In the genomic region with DNA sequence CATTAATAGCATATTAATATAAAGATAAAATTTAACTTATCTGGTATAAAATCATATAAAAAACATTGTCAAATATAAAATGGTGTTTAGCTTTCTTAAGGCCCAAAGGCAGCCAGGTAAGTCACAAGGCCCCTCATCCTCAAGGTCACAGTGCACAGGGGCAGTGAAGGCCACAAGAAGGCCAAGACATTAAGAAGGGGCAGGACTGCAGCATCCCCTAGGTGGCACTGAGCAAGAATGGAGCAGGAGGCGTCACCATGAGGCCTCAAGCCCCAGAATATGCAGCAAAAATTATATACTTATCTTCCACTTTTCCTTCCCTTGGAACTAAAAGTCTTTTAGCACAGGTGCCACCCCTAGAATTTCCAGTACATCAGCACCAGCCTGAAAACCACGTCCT, we compare ENCODE assay signal across 22 cellular contexts. TPM values are rescaled to one million over a fixed set of nuclear protein-coding genes. Genes with fewer than 3 reads are reported as not detected.
DNase-seq lines count a peak whose midpoint lies in the region; TF ChIP-seq lines count a peak whose summit lies in the region.
"Had no signal": no experiment of that assay in that cellular context is flagged by ENCODE, and none has a peak within 500 bp of the region (broad histone marks: within the 10 kb centered on the region; RNA-seq: fewer than 3 reads in every experiment).

No MANE protein-coding gene starts in this region.

- DNase-seq in NCI-H82 (lab: John Stamatoyannopoulos, UW) (peak; percentile 38), NCI-H82 treated with DMSO at 0.1 percent for 48 hours (lab: John Stamatoyannopoulos, UW; ENCODE audit: unreplicated experiment) (no peak), NAMALWA (ENCODE audit: low spot score) (peak; percentile 12), erythroblast (lab: John Stamatoyannopoulos, UW) (peak; percentile 0 to 9), OCI-M2 (lab: John Stamatoyannopoulos, UW; ENCODE audit: unreplicated experiment) (no peak), NCI-H1436 (lab: John Stamatoyannopoulos, UW) (no peak), globus pallidus (ENCODE audit: low spot score) (no peak)
- DNase-seq in activated CD4-positive, alpha-beta T cell treated with anti-CD3 and anti-CD28 coated beads, Interleukin-2, amount 10 ng/mL, durations not matched to agents 24 days and 14 days: no peak
- DNase-seq: Calu3; CD4-positive, alpha-beta memory T cell; GM23248; NCI-H1105 treated with DMSO at 0.1 percent for 48 hours; NCI-H187; NCI-H2171; NCI-H446; NCI-H69; PC-9 had no signal

- intact Hi-C loops in activated CD4-positive, alpha-beta T cell treated with anti-CD3 and anti-CD28 coated beads, Interleukin-2, amount 10 ng/mL, durations not matched to agents 24 days and 14 days (cut with micrococcal nuclease): loop anchor here (10.0 kb wide), 1 partner anchor 533 kb away; the partner anchor contains the start of gene MAMLD1

- H3K4me3 Mint-ChIP-seq in activated CD4-positive, alpha-beta T cell treated with anti-CD3 and anti-CD28 coated beads, Interleukin-2, amount 10 ng/mL, durations not matched to agents 24 days and 14 days: no peak overlapping the region
- H3K4me3 Mint-ChIP-seq: CD4-positive, alpha-beta memory T cell; IgD-negative memory B cell had no signal

- no peaks in the 10 kb centered on the region for H3K27me3 Mint-ChIP-seq in activated CD4-positive, alpha-beta T cell treated with anti-CD3 and anti-CD28 coated beads, Interleukin-2, amount 10 ng/mL, durations not matched to agents 24 days and 14 days
- H3K27me3 Mint-ChIP-seq: CD4-positive, alpha-beta memory T cell; IgD-negative memory B cell had no signal

- H3K36me3 Mint-ChIP-seq in activated CD4-positive, alpha-beta T cell treated with anti-CD3 and anti-CD28 coated beads, Interleukin-2, amount 10 ng/mL, durations not matched to agents 24 days and 14 days (ENCODE audit: low read depth): no peaks in the 10 kb centered on the region
- H3K36me3 Mint-ChIP-seq: IgD-negative memory B cell had no signal

- H3K4me1 Mint-ChIP-seq in activated CD4-positive, alpha-beta T cell treated with anti-CD3 and anti-CD28 coated beads, Interleukin-2, amount 10 ng/mL, durations not matched to agents 24 days and 14 days: peaks cover 31% of the 10 kb centered on the region

- no peaks in the 10 kb centered on the region for H3K9me3 Mint-ChIP-seq in activated CD4-positive, alpha-beta T cell treated with anti-CD3 and anti-CD28 coated beads, Interleukin-2, amount 10 ng/mL, durations not matched to agents 24 days and 14 days
- H3K9me3 Mint-ChIP-seq: CD4-positive, alpha-beta memory T cell; IgD-negative memory B cell had no signal

- TF ChIP-seq POLR2A in erythroblast (IDR thresholded peaks at IDR 0.05; ENCODE audit: low read length): no peak

- H3K27ac Mint-ChIP-seq in activated CD4-positive, alpha-beta T cell treated with anti-CD3 and anti-CD28 coated beads, Interleukin-2, amount 10 ng/mL, durations not matched to agents 24 days and 14 days: no peak overlapping the region
- H3K27ac Mint-ChIP-seq: IgD-negative memory B cell had no signal

RNA-seq across cellular contexts. Expression of gene MAGEA8, which starts 49.5 kb away (rescaled TPM):
- not detected in 2 replicates for total RNA-seq in activated CD4-positive, alpha-beta T cell treated with anti-CD3 and anti-CD28 coated beads, Interleukin-2, amount 10 ng/mL, durations not matched to agents 24 days and 14 days
- total RNA-seq: A172; Calu3; CD4-positive, alpha-beta memory T cell; Daoy; GM23248; LHCN-M2; PC-9; SK-MEL-5 had no signal

RNA-seq across cellular contexts. Expression of gene MAGEA9, which starts 49.7 kb away (rescaled TPM):
- not detected in 2 replicates for total RNA-seq in activated CD4-positive, alpha-beta T cell treated with anti-CD3 and anti-CD28 coated beads, Interleukin-2, amount 10 ng/mL, durations not matched to agents 24 days and 14 days
- total RNA-seq: A172; Calu3; CD4-positive, alpha-beta memory T cell; Daoy; GM23248; LHCN-M2; PC-9; SK-MEL-5 had no signal

RNA-seq across cellular contexts. Expression of gene HSFX1, which starts 57.6 kb away (rescaled TPM):
- total RNA-seq in activated CD4-positive, alpha-beta T cell treated with anti-CD3 and anti-CD28 coated beads, Interleukin-2, amount 10 ng/mL, durations not matched to agents 24 days and 14 days: 0.50 and 0.58 TPM in 2 replicates

Comparison
In these comparisons a context has a peak if more than half of its experiments do, and no peak if none do; other contexts are left out.
1. DNase-seq: peak in NCI-H82 (single experiment), NAMALWA (single experiment) and erythroblast (2 of 2); none in NCI-H82 treated with DMSO at 0.1 percent for 48 hours (single experiment), OCI-M2 (single experiment), NCI-H1436 (single experiment), activated CD4-positive, alpha-beta T cell treated with anti-CD3 and anti-CD28 coated beads, Interleukin-2, amount 10 ng/mL, durations not matched to agents 24 days and 14 days (single experiment) and globus pallidus (single experiment).